17 cellular contexts compared by ENCODE assay signal in the genomic region with DNA sequence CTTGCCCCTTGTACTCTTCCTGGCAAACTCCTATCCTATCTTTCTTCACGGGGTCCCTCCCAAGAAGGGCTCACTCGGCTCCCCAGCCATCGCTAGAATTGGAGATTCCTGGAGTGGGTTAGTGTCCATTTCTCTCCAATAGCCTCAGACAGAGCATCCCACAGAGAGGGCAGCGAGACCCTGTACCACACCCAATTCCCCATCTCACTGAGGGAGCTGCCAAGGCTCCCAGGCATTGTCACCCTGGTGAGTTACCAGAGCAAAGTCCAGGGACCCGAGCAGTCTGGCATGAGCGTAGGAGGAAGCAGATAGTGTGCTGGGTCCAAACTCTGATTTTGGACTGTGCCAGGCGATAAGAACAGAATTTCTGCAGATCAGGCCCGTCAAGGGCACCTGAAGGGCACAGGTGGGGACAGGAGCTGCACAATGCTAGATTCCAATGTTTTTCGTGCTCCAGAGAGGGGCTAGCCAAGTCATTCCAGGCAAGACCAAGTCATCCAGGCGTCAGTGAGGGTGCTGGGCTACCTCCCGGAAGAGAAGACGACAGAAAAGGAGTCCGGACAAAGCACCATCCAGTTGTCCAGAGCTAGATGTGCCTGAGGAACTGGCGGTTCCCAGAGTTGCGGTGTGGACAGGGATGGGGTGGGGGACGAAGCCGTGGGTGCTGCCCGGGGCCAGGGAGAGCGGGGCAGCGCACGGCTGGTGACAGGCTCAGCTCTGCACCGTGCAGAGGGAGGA. TPM values are rescaled to one million over a fixed set of nuclear protein-coding genes. Genes with fewer than 3 reads are reported as not detected.
DNase-seq lines count a peak whose midpoint lies in the region; ATAC-seq and TF ChIP-seq lines count a peak whose summit lies in the region.
"Had no signal": no experiment of that assay in that cellular context is flagged by ENCODE, and none has a peak within 500 bp of the region (broad histone marks: within the 10 kb centered on the region; RNA-seq: fewer than 3 reads in every experiment).

No MANE protein-coding gene starts in this region.

- peaks cover 11% of the 10 kb centered on the region for H3K36me3 Mint-ChIP-seq in activated naive CD8-positive, alpha-beta T cell treated with anti-CD3 and anti-CD28 coated beads, Interleukin-2, amount 10 ng/mL, durations not matched to agents 7 days and 5 days
- H3K36me3 Mint-ChIP-seq in activated naive CD8-positive, alpha-beta T cell treated with anti-CD3 and anti-CD28 coated beads for 36 hours: peaks cover 13% of the 10 kb centered on the region
- H3K36me3 Mint-ChIP-seq in stimulated activated naive B cell treated with anti-CD40 and anti-IgM and Interleukin-4, amounts not matched to agents 10 μg/mL and 1 μg/mL and 100 μg/mL, for 72 hours: peaks cover 6 to 11% of the 10 kb centered on the region in 2 donors

- H3K4me3 Mint-ChIP-seq in activated naive CD8-positive, alpha-beta T cell treated with anti-CD3 and anti-CD28 coated beads, Interleukin-2, amount 10 ng/mL, durations not matched to agents 7 days and 5 days: peak overlapping the region; percentile 25
- no peak overlapping the region for H3K4me3 Mint-ChIP-seq in activated naive CD8-positive, alpha-beta T cell treated with anti-CD3 and anti-CD28 coated beads for 36 hours
- H3K4me3 Mint-ChIP-seq in stimulated activated naive B cell treated with anti-CD40 and anti-IgM and Interleukin-4, amounts not matched to agents 10 μg/mL and 1 μg/mL and 100 μg/mL, for 72 hours: peak overlapping the region; percentile 6 to 12
- H3K4me3 Mint-ChIP-seq: activated CD8-positive, alpha-beta T cell treated with anti-CD3 and anti-CD28 coated beads, Interleukin-2, amount 10 ng/mL, durations not matched to agents 7 days and 5 days had no signal

- H3K27ac Mint-ChIP-seq in activated naive CD8-positive, alpha-beta T cell treated with anti-CD3 and anti-CD28 coated beads, Interleukin-2, amount 10 ng/mL, durations not matched to agents 7 days and 5 days: no peak overlapping the region
- no peak overlapping the region for H3K27ac Mint-ChIP-seq in activated naive CD8-positive, alpha-beta T cell treated with anti-CD3 and anti-CD28 coated beads for 36 hours
- no peak overlapping the region for H3K27ac Mint-ChIP-seq in stimulated activated naive B cell treated with anti-CD40 and anti-IgM and Interleukin-4, amounts not matched to agents 10 μg/mL and 1 μg/mL and 100 μg/mL, for 72 hours
- H3K27ac Mint-ChIP-seq: activated CD8-positive, alpha-beta T cell treated with anti-CD3 and anti-CD28 coated beads, Interleukin-2, amount 10 ng/mL, durations not matched to agents 7 days and 5 days had no signal

- no peak for ATAC-seq in activated naive CD8-positive, alpha-beta T cell treated with anti-CD3 and anti-CD28 coated beads, Interleukin-2, amount 10 ng/mL, durations not matched to agents 7 days and 5 days (ENCODE audit: low read depth)
- no peak for ATAC-seq in stimulated activated naive B cell treated with anti-CD40 and anti-IgM and Interleukin-4, amounts not matched to agents 10 μg/mL and 1 μg/mL and 100 μg/mL, for 72 hours (replicated peaks)
- ATAC-seq in GM21526 (IDR thresholded peaks at IDR 0.05; ENCODE audit: low FRiP score, unreplicated experiment) (no peak), HG02571 (IDR thresholded peaks at IDR 0.05; ENCODE audit: unreplicated experiment) (no peak)

- peaks cover 3% of the 10 kb centered on the region for H3K4me1 Mint-ChIP-seq in activated naive CD8-positive, alpha-beta T cell treated with anti-CD3 and anti-CD28 coated beads, Interleukin-2, amount 10 ng/mL, durations not matched to agents 7 days and 5 days
- H3K4me1 Mint-ChIP-seq in activated naive CD8-positive, alpha-beta T cell treated with anti-CD3 and anti-CD28 coated beads for 36 hours: no peaks in the 10 kb centered on the region
- no peaks in the 10 kb centered on the region for H3K4me1 Mint-ChIP-seq in stimulated activated naive B cell treated with anti-CD40 and anti-IgM and Interleukin-4, amounts not matched to agents 10 μg/mL and 1 μg/mL and 100 μg/mL, for 72 hours

- peaks cover 38% of the 10 kb centered on the region for H3K27me3 Mint-ChIP-seq in activated naive CD8-positive, alpha-beta T cell treated with anti-CD3 and anti-CD28 coated beads, Interleukin-2, amount 10 ng/mL, durations not matched to agents 7 days and 5 days
- H3K27me3 Mint-ChIP-seq in activated naive CD8-positive, alpha-beta T cell treated with anti-CD3 and anti-CD28 coated beads for 36 hours: peaks cover 22% of the 10 kb centered on the region
- peaks cover 15 to 23% of the 10 kb centered on the region in 2 donors for H3K27me3 Mint-ChIP-seq in stimulated activated naive B cell treated with anti-CD40 and anti-IgM and Interleukin-4, amounts not matched to agents 10 μg/mL and 1 μg/mL and 100 μg/mL, for 72 hours

- POLR2A ChIA-PET in activated naive CD8-positive, alpha-beta T cell treated with anti-CD3 and anti-CD28 coated beads, Interleukin-2, amount 10 ng/mL, durations not matched to agents 7 days and 5 days (lab: Charles Lee): interaction anchor here (0.6 kb wide), 1 partner anchor 29 kb away, joined by 3 read pairs; no protein-coding TSS in a partner anchor

- peak overlapping the region; percentile 16 for H3K4me3 ChIP-seq in epithelial cell of proximal tubule (ENCODE audit: low read depth, low read length)
- H3K4me3 ChIP-seq: BLaER1, dorsolateral prefrontal cortex had no signal

- no peak for TF ChIP-seq CTCF in epithelial cell of proximal tubule (conservative IDR thresholded peaks at IDR 0.05; ENCODE audit: low read depth, low read length)

- H3K9me3 Mint-ChIP-seq in activated naive CD8-positive, alpha-beta T cell treated with anti-CD3 and anti-CD28 coated beads, Interleukin-2, amount 10 ng/mL, durations not matched to agents 7 days and 5 days: peaks cover 6% of the 10 kb centered on the region
- H3K9me3 Mint-ChIP-seq in activated naive CD8-positive, alpha-beta T cell treated with anti-CD3 and anti-CD28 coated beads for 36 hours: peaks cover 2% of the 10 kb centered on the region
- H3K9me3 Mint-ChIP-seq in stimulated activated naive B cell treated with anti-CD40 and anti-IgM and Interleukin-4, amounts not matched to agents 10 μg/mL and 1 μg/mL and 100 μg/mL, for 72 hours: peaks cover 7 to 8% of the 10 kb centered on the region in 2 donors

- DNase-seq in activated naive CD8-positive, alpha-beta T cell treated with anti-CD3 and anti-CD28 coated beads, Interleukin-2, amount 10 ng/mL, durations not matched to agents 7 days and 5 days: no peak
- DNase-seq in activated naive CD8-positive, alpha-beta T cell treated with anti-CD3 and anti-CD28 coated beads for 36 hours: no peak
- no peak for DNase-seq in epithelial cell of proximal tubule (ENCODE audit: low read depth)
- DNase-seq in mesenteric fat pad (ENCODE audit: low spot score): peak; percentile 64
- no peak for DNase-seq in stimulated activated naive B cell treated with anti-CD40 and anti-IgM and Interleukin-4, amounts not matched to agents 10 μg/mL and 1 μg/mL and 100 μg/mL, for 72 hours
- DNase-seq in RKO (ENCODE audit: low spot score): no peak
- DNase-seq: activated CD4-positive, CD25-positive, alpha-beta regulatory T cell treated with anti-CD3 and anti-CD28 coated beads, Interleukin-2, amount 50 U/mL, for 72 hours; activated CD8-positive, alpha-beta T cell treated with anti-CD3 and anti-CD28 coated beads, Interleukin-2, amount 10 ng/mL, durations not matched to agents 7 days and 5 days; activated T-cell treated with anti-CD3 and anti-CD28 coated beads, Interleukin-2, amount 50 U/mL, for 1 hour; dorsolateral prefrontal cortex; foreskin keratinocyte; NCI-H1105 treated with DMSO at 0.1 percent for 48 hours; NCI-H526; stimulated activated CD4-positive, alpha-beta T cell treated with anti-CD3 and anti-CD28 coated beads, Interleukin-15, amount 100 ng/mL, for 24 hours had no signal

RNA-seq across cellular contexts. Expression of a gene that starts 15.3 kb away (rescaled TPM):
- total RNA-seq in activated naive CD8-positive, alpha-beta T cell treated with anti-CD3 and anti-CD28 coated beads, Interleukin-2, amount 10 ng/mL, durations not matched to agents 7 days and 5 days: 1 to 10 TPM in 1 of 2 experiments, under 1 TPM in 1; 0.83 to 1.0 TPM
- under 1 TPM; 0.37 to 0.52 TPM for total RNA-seq in activated naive CD8-positive, alpha-beta T cell treated with anti-CD3 and anti-CD28 coated beads for 36 hours
- total RNA-seq in epithelial cell of proximal tubule: 0.36 and 1.3 TPM in 2 replicates
- 1.0 TPM for total RNA-seq in mesenteric fat pad

RNA-seq across cellular contexts. Expression of a gene that starts 21.7 kb away (rescaled TPM):
- 10 to 100 TPM; 24.8 to 28.2 TPM for total RNA-seq in activated naive CD8-positive, alpha-beta T cell treated with anti-CD3 and anti-CD28 coated beads, Interleukin-2, amount 10 ng/mL, durations not matched to agents 7 days and 5 days
- 100 to 1,000 TPM; 137 to 149 TPM for total RNA-seq in activated naive CD8-positive, alpha-beta T cell treated with anti-CD3 and anti-CD28 coated beads for 36 hours
- 47.2 and 117 TPM in 2 replicates for total RNA-seq in epithelial cell of proximal tubule
- 33.5 TPM for total RNA-seq in mesenteric fat pad

RNA-seq across cellular contexts. Expression of a gene that starts 22.0 kb away (rescaled TPM):
- 10 to 100 TPM; 35.6 to 37.0 TPM for total RNA-seq in activated naive CD8-positive, alpha-beta T cell treated with anti-CD3 and anti-CD28 coated beads, Interleukin-2, amount 10 ng/mL, durations not matched to agents 7 days and 5 days
- total RNA-seq in activated naive CD8-positive, alpha-beta T cell treated with anti-CD3 and anti-CD28 coated beads for 36 hours: 10 to 100 TPM; 49.9 to 53.8 TPM
- total RNA-seq in epithelial cell of proximal tubule (28.8 and 60.3 TPM in 2 replicates), mesenteric fat pad (39.9 TPM)

RNA-seq across cellular contexts. Expression of a gene that starts 38.7 kb away (rescaled TPM):
- 10 to 100 TPM; 48.5 to 49.6 TPM for total RNA-seq in activated naive CD8-positive, alpha-beta T cell treated with anti-CD3 and anti-CD28 coated beads, Interleukin-2, amount 10 ng/mL, durations not matched to agents 7 days and 5 days
- total RNA-seq in activated naive CD8-positive, alpha-beta T cell treated with anti-CD3 and anti-CD28 coated beads for 36 hours: 10 to 100 TPM; 37.4 to 43.0 TPM
- total RNA-seq in epithelial cell of proximal tubule (92.4 and 102 TPM in 2 replicates), mesenteric fat pad (39.4 TPM)

RNA-seq across cellular contexts. Expression of a gene that starts 38.9 kb away (rescaled TPM):
- 1 to 10 TPM; 9.2 to 9.6 TPM for total RNA-seq in activated naive CD8-positive, alpha-beta T cell treated with anti-CD3 and anti-CD28 coated beads, Interleukin-2, amount 10 ng/mL, durations not matched to agents 7 days and 5 days
- 1 to 10 TPM; 6.5 to 6.8 TPM for total RNA-seq in activated naive CD8-positive, alpha-beta T cell treated with anti-CD3 and anti-CD28 coated beads for 36 hours
- total RNA-seq in epithelial cell of proximal tubule (21.7 and 23.7 TPM in 2 replicates), mesenteric fat pad (15.1 TPM)
